Comparison of ENCODE assay signal across 26 cellular contexts in the genomic region with DNA sequence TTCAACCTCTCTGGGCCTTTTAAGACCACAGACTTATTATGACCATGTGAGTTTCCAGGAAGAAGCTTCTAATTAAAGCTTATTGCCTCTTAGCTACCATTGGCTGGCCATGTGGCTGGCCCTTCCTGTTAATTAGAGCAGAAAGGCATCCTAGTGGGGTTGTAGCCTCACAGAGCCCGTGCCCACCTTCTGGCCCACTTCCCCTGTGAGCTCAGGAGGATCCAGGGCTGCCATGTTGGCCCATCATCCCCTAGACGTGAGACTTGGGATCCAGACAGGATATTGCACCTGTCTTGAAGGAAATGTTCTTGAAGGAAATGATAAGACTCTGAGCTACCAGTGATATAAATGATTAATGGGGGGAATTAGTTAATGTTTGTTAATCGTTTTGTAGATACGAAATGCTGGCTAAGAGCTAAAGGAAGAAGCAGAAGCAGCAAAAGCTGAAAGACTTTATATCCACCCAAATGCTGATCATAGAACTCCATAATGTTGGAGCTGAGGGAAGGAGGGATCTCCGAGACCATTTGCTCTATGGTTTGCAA.
"Had no signal": no experiment of that assay in that cellular context is flagged by ENCODE, and none has a peak within 500 bp of the region (broad histone marks: within the 10 kb centered on the region; RNA-seq: fewer than 3 reads in every experiment).

No MANE protein-coding gene starts in this region.

- H3K4me1 ChIP-seq: stomach, suprapubic skin, testis, tibial artery, tibial nerve, transverse colon, upper lobe of left lung, upper lobe of right lung, uterus, vagina had no signal

- H3K27me3 ChIP-seq: stomach, suprapubic skin, testis, thyroid gland, tibial artery, tibial nerve, transverse colon, upper lobe of left lung, upper lobe of right lung, uterus, vagina had no signal

- DNase-seq: stimulated activated CD4-positive, alpha-beta T cell treated with anti-CD3 and anti-CD28 coated beads, Interleukin-2, amount 100 ng/mL, for 48 hours; stimulated activated CD4-positive, alpha-beta T cell treated with anti-CD3 and anti-CD28 coated beads, Interleukin-4, amount 100 ng/mL, for 1 hour; stimulated activated CD4-positive, alpha-beta T cell treated with anti-CD3 and anti-CD28 coated beads, Interleukin-4, amount 100 ng/mL, for 24 hours; stimulated activated CD4-positive, alpha-beta T cell treated with anti-CD3 and anti-CD28 coated beads, Interleukin-4, amount 100 ng/mL, for 4 hours; stimulated activated CD8-positive, alpha-beta memory T cell treated with anti-CD3 and anti-CD28 coated beads, Interleukin-4, amount 100 ng/mL, for 48 hours; stimulated activated naive B cell treated with anti-CD40 and anti-IgM and Interleukin-4, amounts not matched to agents 10 μg/mL and 1 μg/mL and 100 μg/mL, for 72 hours; stimulated activated naive CD4-positive, alpha-beta T cell; stimulated activated naive CD4-positive, alpha-beta T cell treated with Interleukin-2 at 50 U/mL for 16 hours; stimulated activated naive CD8-positive, alpha-beta T cell treated with anti-CD3 and anti-CD28 coated beads, Interleukin-15, amount 100 ng/mL, for 72 hours; stimulated activated naive CD8-positive, alpha-beta T cell treated with anti-CD3 and anti-CD28 coated beads, Interleukin-15, Interleukin-2, amounts not matched to agents 100 U/mL and 50 U/mL, for 24 hours; stomach; substantia nigra; testis; thyroid gland; tibial artery; transverse colon; trophoblast cell; upper lobe of left lung; upper lobe of right lung; uterus had no signal

- H3K9me3 ChIP-seq: stomach, suprapubic skin, testis, thoracic aorta, thyroid gland, tibial artery, tibial nerve, transverse colon, upper lobe of left lung, upper lobe of right lung, uterus, vagina had no signal

- H3K4me3 ChIP-seq: stomach, suprapubic skin, testis, thoracic aorta, thyroid gland, tibial artery, tibial nerve, transverse colon, upper lobe of left lung, upper lobe of right lung, uterus, vagina had no signal

- ATAC-seq: stimulated activated memory B cell treated with anti-CD40 and anti-IgM and Interleukin-4, amounts not matched to agents 10 μg/mL and 1 μg/mL and 100 μg/mL, for 72 hours; stimulated activated naive B cell treated with anti-CD40 and anti-IgM and Interleukin-4, amounts not matched to agents 10 μg/mL and 1 μg/mL and 100 μg/mL, for 72 hours; stimulated activated naive CD8-positive, alpha-beta T cell treated with anti-CD3 and anti-CD28 coated beads, Interleukin-15, amount 100 ng/mL, for 72 hours; stimulated activated naive CD8-positive, alpha-beta T cell treated with anti-CD3 and anti-CD28 coated beads, Interleukin-15, Interleukin-2, amounts not matched to agents 100 U/mL and 50 U/mL, for 24 hours; upper lobe of right lung had no signal

- FAIRE-seq: urothelium cell line had no signal

- H3K36me3 ChIP-seq: stomach, suprapubic skin, thoracic aorta, thyroid gland, tibial artery, tibial nerve, transverse colon, upper lobe of left lung, upper lobe of right lung, uterus, vagina had no signal

- H3K27ac ChIP-seq: stomach, suprapubic skin, testis, thoracic aorta, thyroid gland, tibial artery, tibial nerve, transverse colon, upper lobe of left lung, upper lobe of right lung, uterus, vagina had no signal
